Comparison of ENCODE assay signal across 16 cellular contexts in the genomic region with DNA sequence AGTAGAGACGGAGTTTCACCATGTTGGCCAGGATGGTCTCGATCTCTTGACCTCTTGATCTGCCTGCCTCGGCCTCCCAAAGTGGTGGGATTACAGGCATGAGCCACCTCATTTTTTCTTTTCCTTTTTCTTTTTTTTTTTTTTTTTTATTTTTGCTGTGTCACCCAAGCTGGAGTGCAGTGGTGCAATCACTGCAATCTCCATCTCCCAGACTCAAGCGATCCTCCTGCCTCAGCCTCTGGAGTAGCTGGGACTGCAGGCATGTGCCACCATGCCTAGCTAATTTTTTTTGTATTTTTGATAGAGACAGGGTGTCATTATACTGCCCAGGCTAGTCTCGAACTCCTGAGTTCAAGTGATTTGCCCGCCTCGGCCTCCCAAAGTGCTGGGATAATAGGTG. TPM values are rescaled to one million over a fixed set of nuclear protein-coding genes. Genes with fewer than 3 reads are reported as not detected.
DNase-seq lines count a peak whose midpoint lies in the region; ATAC-seq, FAIRE-seq and TF ChIP-seq lines count a peak whose summit lies in the region.
"Not testable (repeated sequence)": the region's sequence is repeated elsewhere in the genome, so short reads cannot be mapped to it uniquely, and the experiment has no call there.
"Had no signal": no experiment of that assay in that cellular context is flagged by ENCODE, and none has a peak within 500 bp of the region (broad histone marks: within the 10 kb centered on the region; RNA-seq: fewer than 3 reads in every experiment).

No MANE protein-coding gene starts in this region.

- H3K4me3 ChIP-seq in DND-41 (ENCODE audit: low read depth in 1 of 2, low read length in 2 of 2) = 0 out of 4 replicates have a peak overlapping the region, but pooled peaks of 1 of the 2 experiments have one; percentile 15
- H3K4me3 ChIP-seq in K562, neural progenitor cell: not testable (repeated sequence)

- not testable (repeated sequence) for H3K27ac Mint-ChIP-seq in activated CD4-positive, alpha-beta T cell treated with anti-CD3 and anti-CD28 coated beads for 36 hours; neural progenitor cell; type B pancreatic cell
- H3K27ac Mint-ChIP-seq in activated naive CD4-positive, alpha-beta T cell treated with anti-CD3 and anti-CD28 coated beads, Interleukin-2, amount 50 U/mL, for 72 hours = peak overlapping the region; percentile 86 to 97
- H3K27ac Mint-ChIP-seq in memory B cell = peak overlapping the region; percentile 41

- H3K79me2 ChIP-seq in DND-41 (ENCODE audit: insufficient read depth, low read length) = peaks cover 45% of the 10 kb centered on the region
- H3K79me2 ChIP-seq in K562 (ENCODE audit: control insufficient read depth, insufficient read depth, low read length) = peaks cover 46% of the 10 kb centered on the region
- peaks cover 23% of the 10 kb centered on the region for H3K79me2 ChIP-seq in neural progenitor cell (ENCODE audit: low read depth)

- WGBS in K562 (ENCODE audit: insufficient coverage, low coverage, missing lambda C conversion rate) = 76% methylated on average over 6 of the region's 7 CpGs

- not testable (repeated sequence) for TF ChIP-seq POLR2A in K562 (conservative IDR thresholded peaks at IDR 0.05)

- not testable (repeated sequence) for BruUV-seq in K562 (replicated peaks; lab: Mats Ljungman, UMichigan)

- POLR2A ChIA-PET in activated CD4-positive, alpha-beta T cell treated with anti-CD3 and anti-CD28 coated beads for 36 hours (lab: Charles Lee) = interaction anchor here (1.4 kb wide), 1 partner anchor 30 kb away, joined by 4 read pairs; a partner anchor contains a TSS
- POLR2A ChIA-PET in K562 (lab: Yijun Ruan, JAX) = interaction anchor here (1.9 to 9.2 kb wide), 2 partner anchors 16 to 25 kb away, joined by 9 to 205 read pairs; a partner anchor contains a TSS

- TF ChIP-seq CTCF in DND-41 (IDR thresholded peaks at IDR 0.05; ENCODE audit: borderline replicate concordance, extremely low read depth, low read length, poor library complexity, severe bottlenecking); K562 (IDR thresholded peaks at IDR 0.05 in 2 of 3, conservative IDR thresholded peaks at IDR 0.05 in 1 of 3; ENCODE audit: insufficient read depth in 2 of 3, low read depth in 1 of 3, low read length in 3 of 3); neural progenitor cell (IDR thresholded peaks at IDR 0.05); type B pancreatic cell (conservative IDR thresholded peaks at IDR 0.05): not testable (repeated sequence)

- not testable (repeated sequence) for H3K9me1 ChIP-seq in K562 (ENCODE audit: control insufficient read depth, insufficient read depth, low read length)

- H4K20me1 ChIP-seq in DND-41 (ENCODE audit: insufficient read depth, low read length); K562 (replicated peaks; ENCODE audit: control insufficient read depth, insufficient read depth, low read length); neural progenitor cell (ENCODE audit: low read depth): not testable (repeated sequence)

- peak; percentile 71 for FAIRE-seq in K562 (lab: Jason Lieb, UNC)

- H3K36me3 ChIP-seq in DND-41 (ENCODE audit: insufficient read depth, low read length) = peaks cover 46% of the 10 kb centered on the region
- peaks cover 39% of the 10 kb centered on the region for H3K36me3 ChIP-seq in K562 (ENCODE audit: control insufficient read depth, insufficient read depth, low read length)
- not testable (repeated sequence) for H3K36me3 ChIP-seq in neural progenitor cell

- not testable (repeated sequence) for H3K27ac ChIP-seq in DND-41 (ENCODE audit: low read length); K562 (ENCODE audit: extremely low read depth, low read depth, low read length); neural progenitor cell

- H3F3A ChIP-seq in neural progenitor cell (ENCODE audit: low read depth) = peaks cover 10% of the 10 kb centered on the region

- not testable (repeated sequence) for H3K9me3 ChIP-seq in DND-41 (ENCODE audit: insufficient read depth, low read length, severe bottlenecking); K562 (replicated peaks; ENCODE audit: control insufficient read depth, insufficient read depth, low read depth, low read length); neural progenitor cell (ENCODE audit: low read depth)

- H3K9ac ChIP-seq in DND-41 (ENCODE audit: low read depth, low read length); neural progenitor cell: not testable (repeated sequence)
- peak overlapping the region in 1 of 2 experiments; percentile 62; a peak in 1 of 4 replicates for H3K9ac ChIP-seq in K562 (ENCODE audit: insufficient read depth in 1 of 2, low read depth in 2 of 2, low read length in 2 of 2)

- H3K9me3 Mint-ChIP-seq in activated CD4-positive, alpha-beta T cell treated with anti-CD3 and anti-CD28 coated beads for 36 hours (ENCODE audit: low read depth); activated T-cell treated with anti-CD3 and anti-CD28 coated beads, Interleukin-2, amount 50 U/mL, for 4 hours; activated naive CD4-positive, alpha-beta T cell treated with anti-CD3 and anti-CD28 coated beads, Interleukin-2, amount 50 U/mL, for 72 hours; memory B cell; neural progenitor cell; type B pancreatic cell: not testable (repeated sequence)

- H3K4me1 ChIP-seq in DND-41 (ENCODE audit: insufficient read depth, low read length) (peaks cover 30% of the 10 kb centered on the region), K562 (replicated peaks in 1 of 2; ENCODE audit: control insufficient read depth in 2 of 2, insufficient read depth in 2 of 2, low read length in 2 of 2) (peaks cover 21 to 52% of the 10 kb centered on the region in 2 experiments)
- H3K4me1 ChIP-seq in neural progenitor cell = not testable (repeated sequence)

- peaks cover 41% of the 10 kb centered on the region for H3K36me3 Mint-ChIP-seq in activated CD4-positive, alpha-beta T cell treated with anti-CD3 and anti-CD28 coated beads for 36 hours (ENCODE audit: low read depth)
- peaks cover 14% of the 10 kb centered on the region for H3K36me3 Mint-ChIP-seq in activated T-cell treated with anti-CD3 and anti-CD28 coated beads, Interleukin-2, amount 50 U/mL, for 4 hours (ENCODE audit: insufficient read depth)
- peaks cover 16 to 33% of the 10 kb centered on the region in 2 donors for H3K36me3 Mint-ChIP-seq in activated naive CD4-positive, alpha-beta T cell treated with anti-CD3 and anti-CD28 coated beads, Interleukin-2, amount 50 U/mL, for 72 hours
- H3K36me3 Mint-ChIP-seq in memory B cell (peaks cover 20% of the 10 kb centered on the region), neural progenitor cell (peaks cover 16% of the 10 kb centered on the region), type B pancreatic cell (peaks cover 27% of the 10 kb centered on the region)

- H3K4me1 Mint-ChIP-seq in activated CD4-positive, alpha-beta T cell treated with anti-CD3 and anti-CD28 coated beads for 36 hours = peaks cover 25% of the 10 kb centered on the region
- H3K4me1 Mint-ChIP-seq in activated T-cell treated with anti-CD3 and anti-CD28 coated beads, Interleukin-2, amount 50 U/mL, for 4 hours (ENCODE audit: low read depth) = peaks cover 19% of the 10 kb centered on the region
- H3K4me1 Mint-ChIP-seq in memory B cell (peaks cover 18% of the 10 kb centered on the region), neural progenitor cell (peaks cover 19% of the 10 kb centered on the region), type B pancreatic cell (ENCODE audit: unreplicated experiment) (peaks cover 18% of the 10 kb centered on the region)

- TF ChIP-seq RAD21 in K562 (CRISPR knock-in tag; conservative IDR thresholded peaks at IDR 0.05 in 1 of 2, IDR thresholded peaks at IDR 0.05 in 1 of 2) = not testable (repeated sequence)

- peak overlapping the region; percentile 48; the same call in 1 of the 2 replicates for H3K4me2 ChIP-seq in DND-41 (ENCODE audit: insufficient read depth, low read length)
- H3K4me2 ChIP-seq in K562 (ENCODE audit: insufficient read depth, low read length); neural progenitor cell: not testable (repeated sequence)

- intact Hi-C loops in activated CD4-positive, alpha-beta T cell treated with anti-CD3 and anti-CD28 coated beads for 36 hours (cut with DNase I, micrococcal nuclease) = loop anchor here in 1 of 2 experiments (5.0 kb wide), 1 partner anchor 975 kb away; a partner anchor contains a TSS
- intact Hi-C loops in K562 (cut with micrococcal nuclease) = not testable (repeated sequence)

- H3K27me3 Mint-ChIP-seq in activated CD4-positive, alpha-beta T cell treated with anti-CD3 and anti-CD28 coated beads for 36 hours; activated T-cell treated with anti-CD3 and anti-CD28 coated beads, Interleukin-2, amount 50 U/mL, for 4 hours (ENCODE audit: low read depth); memory B cell; neural progenitor cell (ENCODE audit: insufficient read depth, low read depth); type B pancreatic cell: not testable (repeated sequence)

- H3K27me3 ChIP-seq in DND-41 (ENCODE audit: insufficient read depth, low read length, poor library complexity); K562 (ENCODE audit: control insufficient read depth in 2 of 2, insufficient read depth in 2 of 2, low read length in 2 of 2); neural progenitor cell: not testable (repeated sequence)

- peak overlapping the region; percentile 2 for H3K4me3 Mint-ChIP-seq in activated CD4-positive, alpha-beta T cell treated with anti-CD3 and anti-CD28 coated beads for 36 hours
- peak overlapping the region; percentile 1 for H3K4me3 Mint-ChIP-seq in activated T-cell treated with anti-CD3 and anti-CD28 coated beads, Interleukin-2, amount 50 U/mL, for 4 hours
- not testable (repeated sequence) for H3K4me3 Mint-ChIP-seq in memory B cell
- H3K4me3 Mint-ChIP-seq in neural progenitor cell (peak overlapping the region; percentile 76), type B pancreatic cell (peak overlapping the region; percentile 21)

- not testable (repeated sequence) for DNase-seq in DND-41; activated CD4-positive, alpha-beta T cell treated with anti-CD3 and anti-CD28 coated beads for 36 hours; activated T-cell treated with anti-CD3 and anti-CD28 coated beads, Interleukin-2, amount 50 U/mL, for 4 hours; activated naive CD4-positive, alpha-beta T cell treated with anti-CD3 and anti-CD28 coated beads, Interleukin-2, amount 50 U/mL, for 72 hours (ENCODE audit: low spot score in 2 of 2); K562 (ENCODE audit: extremely low read depth in 1 of 4, low spot score in 3 of 4); memory B cell (ENCODE audit: low spot score in 2 of 2); neural progenitor cell (ENCODE audit: low spot score); type B pancreatic cell (ENCODE audit: extremely low spot score, unreplicated experiment)

- CTCF ChIA-PET in activated CD4-positive, alpha-beta T cell treated with anti-CD3 and anti-CD28 coated beads for 36 hours (lab: Charles Lee) = interaction anchor here (0.5 to 1.4 kb wide), 2 partner anchors 36 to 69 kb away, joined by 3 read pairs; no protein-coding TSS in a partner anchor
- CTCF ChIA-PET in K562 (lab: Yijun Ruan, JAX; ENCODE audit: low intra/inter-chr PET ratio) = not testable (repeated sequence)

- not testable (repeated sequence) for H2AFZ ChIP-seq in DND-41 (ENCODE audit: low read depth, low read length); K562 (ENCODE audit: low read depth, low read length); neural progenitor cell (replicated peaks)

- ATAC-seq in DND-41 (ENCODE audit: insufficient read depth, low read depth); activated CD4-positive, alpha-beta T cell treated with anti-CD3 and anti-CD28 coated beads for 36 hours; activated T-cell treated with anti-CD3 and anti-CD28 coated beads, Interleukin-2, amount 50 U/mL, for 4 hours; activated naive CD4-positive, alpha-beta T cell treated with anti-CD3 and anti-CD28 coated beads, Interleukin-2, amount 50 U/mL, for 72 hours; K562; memory B cell (ENCODE audit: low read depth): not testable (repeated sequence)

- in situ Hi-C loops in K562 (cut with MboI) = not testable (repeated sequence)

- not testable (repeated sequence) for TF ChIP-seq EP300 in K562 (IDR thresholded peaks at IDR 0.05; ENCODE audit: low read length)

RNA-seq across cellular contexts. Expression of a gene that starts 2.2 kb away (rescaled TPM):
- total RNA-seq in activated CD4-positive, alpha-beta T cell treated with anti-CD3 and anti-CD28 coated beads for 36 hours = 100 to 1,000 TPM; 115 to 118 TPM
- 10 to 100 TPM; 88.5 to 90.0 (median 89.3) TPM for total RNA-seq in activated T-cell treated with anti-CD3 and anti-CD28 coated beads, Interleukin-2, amount 50 U/mL, for 4 hours
- 100 to 1,000 TPM; 191 to 254 TPM for total RNA-seq in activated naive CD4-positive, alpha-beta T cell treated with anti-CD3 and anti-CD28 coated beads, Interleukin-2, amount 50 U/mL, for 72 hours
- 137 and 349 TPM in 2 replicates for total RNA-seq in K562 (2011; cell fraction: chromatin; rRNA removed; ENCODE audit: low replicate concordance)
- total RNA-seq in K562 (2011; cell fraction: nucleolus; rRNA removed) = 313 and 352 TPM in 2 replicates
- 274 and 285 TPM in 2 replicates for total RNA-seq in K562 (2011; cell fraction: nucleoplasm; rRNA removed)
- total RNA-seq in K562 (2014; rRNA removed) = 102 and 111 TPM in 2 replicates
- 25.5 and 42.5 TPM in 2 replicates for total RNA-seq in K562 (2014; rRNA removed; fragmentation: Illumina TruSeq; extraction: Trizol)
- 71.7 and 82.4 TPM in 2 replicates for total RNA-seq in K562 (2015; rRNA removed; fragmentation: Illumina TruSeq; extraction: Trizol)
- total RNA-seq in K562 (2021) = 138 and 153 TPM in 2 replicates
- 59.3 and 117 TPM in 2 replicates for polyA plus RNA-seq in K562 (2011; rRNA removed)
- polyA plus RNA-seq in K562 (2011; cell fraction: cytosol; rRNA removed) = 120 and 173 TPM in 2 replicates
- polyA plus RNA-seq in K562 (2011; cell fraction: nucleus; rRNA removed) = 155 and 191 TPM in 2 replicates
- 146 and 236 TPM in 2 replicates for polyA plus RNA-seq in K562 (2012)
- 87.6 and 141 TPM in 2 replicates for polyA plus RNA-seq in K562 (2014; fragmentation: Illumina TruSeq; extraction: Trizol)
- polyA plus RNA-seq in K562 (2014; fragmentation: Nextera tagmentation; extraction: Ambion mirVana) = 1 to 10 TPM; 3.1 to 5.3 TPM
- 133 and 139 TPM in 2 replicates for polyA plus RNA-seq in K562 (2014; rRNA removed)
- 33.7 and 41.4 TPM in 2 replicates for polyA minus RNA-seq in K562 (2011; rRNA and poly(A)+ RNA removed)
- 54.1 and 89.7 TPM in 2 replicates for polyA minus RNA-seq in K562 (2011; cell fraction: cytosol; rRNA and poly(A)+ RNA removed)
- 35.5 and 49.4 TPM in 2 replicates for polyA minus RNA-seq in K562 (2011; cell fraction: nucleus; rRNA and poly(A)+ RNA removed)
- total RNA-seq in neural progenitor cell (ENCODE audit: low replicate concordance) = 73.5 and 158 TPM in 2 replicates
- total RNA-seq in type B pancreatic cell (ENCODE audit: low replicate concordance) = 202 and 205 TPM in 2 replicates

RNA-seq across cellular contexts. Expression of a gene that starts 3.7 kb away (rescaled TPM):
- total RNA-seq in activated CD4-positive, alpha-beta T cell treated with anti-CD3 and anti-CD28 coated beads for 36 hours = under 1 TPM; 0.37 to 0.87 TPM
- under 1 TPM in 1 of 3 donors, not detected in 2; 0.69 TPM for total RNA-seq in activated T-cell treated with anti-CD3 and anti-CD28 coated beads, Interleukin-2, amount 50 U/mL, for 4 hours
- 1 to 10 TPM in 1 of 2 donors, under 1 TPM in 1; 0.52 to 1.1 TPM for total RNA-seq in activated naive CD4-positive, alpha-beta T cell treated with anti-CD3 and anti-CD28 coated beads, Interleukin-2, amount 50 U/mL, for 72 hours
- total RNA-seq in K562 (2011; cell fraction: chromatin; rRNA removed; ENCODE audit: low replicate concordance) = 0.46 and 1.5 TPM in 2 replicates
- 1.2 and 1.7 TPM in 2 replicates for total RNA-seq in K562 (2011; cell fraction: nucleolus; rRNA removed)
- 0.53 and 2.4 TPM in 2 replicates for total RNA-seq in K562 (2011; cell fraction: nucleoplasm; rRNA removed)
- total RNA-seq in K562 (2014; rRNA removed) = 0.05 TPM in 1 of 2 replicates, not detected in the other
- 0.07 TPM in 1 of 2 replicates, not detected in the other for total RNA-seq in K562 (2014; rRNA removed; fragmentation: Illumina TruSeq; extraction: Trizol)
- 0.11 TPM in 2 replicates for total RNA-seq in K562 (2015; rRNA removed; fragmentation: Illumina TruSeq; extraction: Trizol)
- 0.89 and 1.5 TPM in 2 replicates for total RNA-seq in K562 (2021)
- polyA plus RNA-seq in K562 (2011; rRNA removed) = 0.25 and 1.4 TPM in 2 replicates
- polyA plus RNA-seq in K562 (2011; cell fraction: cytosol; rRNA removed) = 0.49 and 1.2 TPM in 2 replicates
- polyA plus RNA-seq in K562 (2011; cell fraction: nucleus; rRNA removed) = 0.37 and 2.6 TPM in 2 replicates
- 0.53 and 0.68 TPM in 2 replicates for polyA plus RNA-seq in K562 (2012)
- polyA plus RNA-seq in K562 (2014; fragmentation: Illumina TruSeq; extraction: Trizol) = 0.15 and 0.19 TPM in 2 replicates
- polyA plus RNA-seq in K562 (2014; fragmentation: Nextera tagmentation; extraction: Ambion mirVana) = under 1 TPM in 1 of 2 experiments, not detected in 1; 0.18 TPM
- polyA plus RNA-seq in K562 (2014; rRNA removed) = 0.38 and 1.1 TPM in 2 replicates
- polyA minus RNA-seq in K562 (2011; rRNA and poly(A)+ RNA removed) = 0.53 and 0.90 TPM in 2 replicates
- polyA minus RNA-seq in K562 (2011; cell fraction: cytosol; rRNA and poly(A)+ RNA removed) = 2.3 TPM in 1 of 2 replicates, not detected in the other
- polyA minus RNA-seq in K562 (2011; cell fraction: nucleus; rRNA and poly(A)+ RNA removed) = 0.78 TPM in 1 of 2 replicates, not detected in the other
- total RNA-seq in neural progenitor cell (ENCODE audit: low replicate concordance) = 0.26 and 0.40 TPM in 2 replicates
- not detected in 2 replicates for total RNA-seq in type B pancreatic cell (ENCODE audit: low replicate concordance)
- total RNA-seq: Calu3; CD8-positive, alpha-beta T cell; Daoy; GM23248; Peyer's patch had no signal
- polyA plus RNA-seq: GM23248 had no signal

RNA-seq across cellular contexts. Expression of a gene that starts 30.1 kb away (rescaled TPM):
- total RNA-seq in activated CD4-positive, alpha-beta T cell treated with anti-CD3 and anti-CD28 coated beads for 36 hours = 10 to 100 TPM; 51.6 to 62.4 TPM
- total RNA-seq in activated T-cell treated with anti-CD3 and anti-CD28 coated beads, Interleukin-2, amount 50 U/mL, for 4 hours = 100 to 1,000 TPM in 2 of 3 donors, 10 to 100 TPM in 1; 76.0 to 134 (median 110) TPM
- 100 to 1,000 TPM in 1 of 2 donors, 10 to 100 TPM in 1; 93.1 to 133 TPM for total RNA-seq in activated naive CD4-positive, alpha-beta T cell treated with anti-CD3 and anti-CD28 coated beads, Interleukin-2, amount 50 U/mL, for 72 hours
- total RNA-seq in K562 (2011; cell fraction: chromatin; rRNA removed; ENCODE audit: low replicate concordance) = 91.7 and 166 TPM in 2 replicates
- total RNA-seq in K562 (2011; cell fraction: nucleolus; rRNA removed) = 117 and 129 TPM in 2 replicates
- total RNA-seq in K562 (2011; cell fraction: nucleoplasm; rRNA removed) = 102 and 128 TPM in 2 replicates
- total RNA-seq in K562 (2014; rRNA removed) (59.1 and 87.0 TPM in 2 replicates), K562 (2014; rRNA removed; fragmentation: Illumina TruSeq; extraction: Trizol) (37.8 and 44.0 TPM in 2 replicates), K562 (2015; rRNA removed; fragmentation: Illumina TruSeq; extraction: Trizol) (34.8 and 35.5 TPM in 2 replicates), K562 (2021) (64.8 and 67.4 TPM in 2 replicates), neural progenitor cell (ENCODE audit: low replicate concordance) (10.6 and 19.1 TPM in 2 replicates), type B pancreatic cell (ENCODE audit: low replicate concordance) (57.5 and 161 TPM in 2 replicates)
- polyA plus RNA-seq in K562 (2011; rRNA removed) (38.1 and 60.9 TPM in 2 replicates), K562 (2014; fragmentation: Illumina TruSeq; extraction: Trizol) (67.6 and 73.7 TPM in 2 replicates), K562 (2014; fragmentation: Nextera tagmentation; extraction: Ambion mirVana) (1 to 10 TPM in 1 of 2 experiments, under 1 TPM in 1; 0.42 to 1.3 TPM), K562 (2014; rRNA removed) (55.7 and 77.6 TPM in 2 replicates)
- 32.7 and 34.1 TPM in 2 replicates for polyA plus RNA-seq in K562 (2011; cell fraction: cytosol; rRNA removed)
- polyA plus RNA-seq in K562 (2011; cell fraction: nucleus; rRNA removed) = 82.3 and 88.1 TPM in 2 replicates
- polyA plus RNA-seq in K562 (2012) = 62.3 and 136 TPM in 2 replicates
- polyA minus RNA-seq in K562 (2011; rRNA and poly(A)+ RNA removed) = 26.6 and 38.8 TPM in 2 replicates
- 24.1 and 29.0 TPM in 2 replicates for polyA minus RNA-seq in K562 (2011; cell fraction: cytosol; rRNA and poly(A)+ RNA removed)
- polyA minus RNA-seq in K562 (2011; cell fraction: nucleus; rRNA and poly(A)+ RNA removed) = 33.5 and 61.9 TPM in 2 replicates

RNA-seq across cellular contexts. Expression of a gene that starts 31.2 kb away (rescaled TPM):
- total RNA-seq in activated CD4-positive, alpha-beta T cell treated with anti-CD3 and anti-CD28 coated beads for 36 hours = 1 to 10 TPM; 1.4 to 2.4 TPM
- not detected for total RNA-seq in activated T-cell treated with anti-CD3 and anti-CD28 coated beads, Interleukin-2, amount 50 U/mL, for 4 hours
- total RNA-seq in activated naive CD4-positive, alpha-beta T cell treated with anti-CD3 and anti-CD28 coated beads, Interleukin-2, amount 50 U/mL, for 72 hours = 1 to 10 TPM; 2.2 to 7.4 TPM
- 1.4 and 2.3 TPM in 2 replicates for total RNA-seq in K562 (2011; cell fraction: chromatin; rRNA removed; ENCODE audit: low replicate concordance)
- 1.7 and 2.7 TPM in 2 replicates for total RNA-seq in K562 (2011; cell fraction: nucleolus; rRNA removed)
- 0.99 and 1.0 TPM in 2 replicates for total RNA-seq in K562 (2011; cell fraction: nucleoplasm; rRNA removed)
- 1.1 and 1.5 TPM in 2 replicates for total RNA-seq in K562 (2014; rRNA removed)
- total RNA-seq in K562 (2014; rRNA removed; fragmentation: Illumina TruSeq; extraction: Trizol) = 0.44 and 0.51 TPM in 2 replicates
- total RNA-seq in K562 (2015; rRNA removed; fragmentation: Illumina TruSeq; extraction: Trizol) = 0.76 and 1.2 TPM in 2 replicates
- total RNA-seq in K562 (2021) = 1.6 and 2.1 TPM in 2 replicates
- 1.9 and 4.2 TPM in 2 replicates for polyA plus RNA-seq in K562 (2011; rRNA removed)
- polyA plus RNA-seq in K562 (2011; cell fraction: cytosol; rRNA removed) = 4.5 and 4.6 TPM in 2 replicates
- 3.6 and 5.2 TPM in 2 replicates for polyA plus RNA-seq in K562 (2011; cell fraction: nucleus; rRNA removed)
- 2.2 and 4.5 TPM in 2 replicates for polyA plus RNA-seq in K562 (2012)
- polyA plus RNA-seq in K562 (2014; fragmentation: Illumina TruSeq; extraction: Trizol) = 0.37 and 1.2 TPM in 2 replicates
- polyA plus RNA-seq in K562 (2014; fragmentation: Nextera tagmentation; extraction: Ambion mirVana) = under 1 TPM; 0.41 to 0.87 TPM
- 1.3 and 1.6 TPM in 2 replicates for polyA plus RNA-seq in K562 (2014; rRNA removed)
- 0.25 and 0.45 TPM in 2 replicates for polyA minus RNA-seq in K562 (2011; rRNA and poly(A)+ RNA removed)
- polyA minus RNA-seq in K562 (2011; cell fraction: cytosol; rRNA and poly(A)+ RNA removed) = 2.7 TPM in 1 of 2 replicates, not detected in the other
- polyA minus RNA-seq in K562 (2011; cell fraction: nucleus; rRNA and poly(A)+ RNA removed) = 0.81 and 1.6 TPM in 2 replicates
- 1.6 TPM in 1 of 2 replicates, not detected in the other for total RNA-seq in neural progenitor cell (ENCODE audit: low replicate concordance)
- 1.4 and 3.4 TPM in 2 replicates for total RNA-seq in type B pancreatic cell (ENCODE audit: low replicate concordance)
- total RNA-seq: Daoy, GM23248, HFFc6, OCI-LY7 had no signal
- polyA plus RNA-seq: BJ, GM23248 had no signal

RNA-seq across cellular contexts. Expression of a gene that starts 33.9 kb away (rescaled TPM):
- total RNA-seq in activated CD4-positive, alpha-beta T cell treated with anti-CD3 and anti-CD28 coated beads for 36 hours = 10 to 100 TPM in 1 of 2 experiments, 1 to 10 TPM in 1; 7.0 to 10.9 TPM
- total RNA-seq in activated T-cell treated with anti-CD3 and anti-CD28 coated beads, Interleukin-2, amount 50 U/mL, for 4 hours = 1 to 10 TPM; 4.1 to 4.6 (median 4.6) TPM
- total RNA-seq in activated naive CD4-positive, alpha-beta T cell treated with anti-CD3 and anti-CD28 coated beads, Interleukin-2, amount 50 U/mL, for 72 hours = 10 to 100 TPM in 1 of 2 donors, 1 to 10 TPM in 1; 9.1 to 20.3 TPM
- total RNA-seq in K562 (2011; cell fraction: chromatin; rRNA removed; ENCODE audit: low replicate concordance) = 22.1 and 56.7 TPM in 2 replicates
- 27.5 and 39.4 TPM in 2 replicates for total RNA-seq in K562 (2011; cell fraction: nucleolus; rRNA removed)
- total RNA-seq in K562 (2011; cell fraction: nucleoplasm; rRNA removed) = 22.7 and 27.9 TPM in 2 replicates
- 17.0 and 20.1 TPM in 2 replicates for total RNA-seq in K562 (2014; rRNA removed)
- 3.3 and 4.4 TPM in 2 replicates for total RNA-seq in K562 (2014; rRNA removed; fragmentation: Illumina TruSeq; extraction: Trizol)
- total RNA-seq in K562 (2015; rRNA removed; fragmentation: Illumina TruSeq; extraction: Trizol) = 5.2 and 5.6 TPM in 2 replicates
- 27.2 and 30.8 TPM in 2 replicates for total RNA-seq in K562 (2021)
- 13.4 and 25.1 TPM in 2 replicates for polyA plus RNA-seq in K562 (2011; rRNA removed)
- polyA plus RNA-seq in K562 (2011; cell fraction: cytosol; rRNA removed) = 20.5 and 26.0 TPM in 2 replicates
- polyA plus RNA-seq in K562 (2011; cell fraction: nucleus; rRNA removed) = 33.6 and 37.4 TPM in 2 replicates
- polyA plus RNA-seq in K562 (2012) = 17.0 and 29.2 TPM in 2 replicates
- polyA plus RNA-seq in K562 (2014; fragmentation: Illumina TruSeq; extraction: Trizol) = 11.4 and 18.4 TPM in 2 replicates
- under 1 TPM; 0.07 to 0.31 TPM for polyA plus RNA-seq in K562 (2014; fragmentation: Nextera tagmentation; extraction: Ambion mirVana)
- polyA plus RNA-seq in K562 (2014; rRNA removed) = 22.0 and 23.5 TPM in 2 replicates
- 2.8 and 3.5 TPM in 2 replicates for polyA minus RNA-seq in K562 (2011; rRNA and poly(A)+ RNA removed)
- polyA minus RNA-seq in K562 (2011; cell fraction: cytosol; rRNA and poly(A)+ RNA removed) = 10.6 and 15.0 TPM in 2 replicates
- polyA minus RNA-seq in K562 (2011; cell fraction: nucleus; rRNA and poly(A)+ RNA removed) = 8.1 and 13.7 TPM in 2 replicates
- total RNA-seq in neural progenitor cell (ENCODE audit: low replicate concordance) = 6.2 and 6.3 TPM in 2 replicates
- 15.8 and 45.4 TPM in 2 replicates for total RNA-seq in type B pancreatic cell (ENCODE audit: low replicate concordance)
